In the genomic region with DNA sequence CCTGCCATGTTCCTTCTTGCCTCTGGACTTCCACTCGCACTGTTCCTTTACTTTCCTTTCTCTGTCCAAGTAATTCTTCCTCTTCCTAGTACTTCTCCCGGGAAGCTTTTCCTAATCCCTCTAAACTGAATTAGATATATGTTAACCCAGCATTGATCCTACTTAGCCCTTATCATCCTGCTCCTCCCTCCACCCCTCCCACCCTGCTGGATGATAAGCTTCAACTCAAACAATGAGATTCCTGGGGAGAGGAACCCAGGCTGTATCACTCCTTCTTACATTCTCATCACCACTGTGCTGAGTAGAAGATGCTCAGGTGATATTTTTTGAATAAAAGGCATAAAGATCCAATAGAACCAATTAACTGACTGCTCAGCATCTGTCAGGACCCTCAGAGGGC, we compare ENCODE assay signal across 15 cellular contexts.
"Had no signal": no experiment of that assay in that cellular context is flagged by ENCODE, and none has a peak within 500 bp of the region (broad histone marks: within the 10 kb centered on the region; RNA-seq: fewer than 3 reads in every experiment).

No MANE protein-coding gene starts in this region.

- H3K27ac ChIP-seq: ascending aorta, coronary artery, gastroesophageal sphincter, heart right ventricle, parathyroid adenoma, spleen, uterus had no signal

- H3K9ac ChIP-seq: parathyroid adenoma had no signal

- H3K4me1 ChIP-seq: ascending aorta, gastroesophageal sphincter, parathyroid adenoma, uterus had no signal

- H3K79me2 ChIP-seq: parathyroid adenoma had no signal

- DNase-seq: activated CD4-positive, alpha-beta T cell treated with anti-CD3 and anti-CD28 coated beads, Interleukin-2, amount 50 U/mL, for 1 hour; activated CD8-positive, alpha-beta memory T cell treated with anti-CD3 and anti-CD28 coated beads, Interleukin-2, amount 50 U/mL, for 4 hours; activated naive CD4-positive, alpha-beta T cell treated with anti-CD3 and anti-CD28 coated beads, Interleukin-2, amount 50 U/mL, for 16 hours; activated T-cell treated with anti-CD3 and anti-CD28 coated beads, Interleukin-2, amount 50 U/mL, for 4 hours; heart right ventricle; natural killer cell; spleen; stimulated activated naive CD8-positive, alpha-beta T cell treated with anti-CD3 and anti-CD28 coated beads, Interleukin-15, Interleukin-2, amounts not matched to agents 100 U/mL and 50 U/mL, for 24 hours; uterus had no signal

- H2AFZ ChIP-seq: parathyroid adenoma had no signal

- H3K27me3 ChIP-seq: ascending aorta, gastroesophageal sphincter, heart right ventricle, spleen, tibial nerve, uterus had no signal

- H3K36me3 ChIP-seq: uterus had no signal

- H3K4me3 ChIP-seq: ascending aorta, coronary artery, gastroesophageal sphincter, heart right ventricle, spleen, tibial nerve, uterus had no signal

- H3K9me3 ChIP-seq: ascending aorta, gastroesophageal sphincter, heart right ventricle, spleen, tibial nerve, uterus had no signal

- ATAC-seq: activated T-cell treated with anti-CD3 and anti-CD28 coated beads, Interleukin-2, amount 50 U/mL, for 4 hours; gastroesophageal sphincter; heart right ventricle; natural killer cell; sciatic nerve; stimulated activated naive CD8-positive, alpha-beta T cell treated with anti-CD3 and anti-CD28 coated beads, Interleukin-15, Interleukin-2, amounts not matched to agents 100 U/mL and 50 U/mL, for 24 hours had no signal
